10 cellular contexts compared by ENCODE assay signal in genomic region chr3:127836004-127836882, GRCh38. TPM values are rescaled to one million over a fixed set of nuclear protein-coding genes. Genes with fewer than 3 reads are reported as not detected.
A peak's percentile ranks its signal among the peaks of the same experiment; 100 is the strongest.
DNase-seq lines count a peak whose midpoint lies in the region; ATAC-seq and TF ChIP-seq lines count a peak whose summit lies in the region.
"Had no signal": no experiment of that assay in that cellular context is flagged by ENCODE, and none has a peak within 500 bp of the region (broad histone marks: within the 10 kb centered on the region; RNA-seq: fewer than 3 reads in every experiment).

No MANE protein-coding gene starts in this region.

- peak; percentile 79 for ATAC-seq in HG02642 (IDR thresholded peaks at IDR 0.05; ENCODE audit: poor library complexity, unreplicated experiment)
- peak; percentile 65 for ATAC-seq in HG03565 (IDR thresholded peaks at IDR 0.05; ENCODE audit: unreplicated experiment)
- ATAC-seq in upper lobe of right lung, result peak; percentile 73

- H3K36me3 ChIP-seq in upper lobe of right lung, result no peaks in the 10 kb centered on the region

- TF ChIP-seq CTCF in upper lobe of right lung (IDR thresholded peaks at IDR 0.05), result no peak

- H3K9me3 ChIP-seq in upper lobe of right lung, result no peaks in the 10 kb centered on the region

- no peaks in the 10 kb centered on the region for H3K27me3 ChIP-seq in upper lobe of right lung

- peak; percentile 29 for DNase-seq in DMS153 (lab: John Stamatoyannopoulos, UW)
- DNase-seq in DMS153 treated with DMSO at 0.1 percent for 48 hours (lab: John Stamatoyannopoulos, UW; ENCODE audit: unreplicated experiment), result no peak
- DNase-seq in upper lobe of right lung, result no peak
- DNase-seq in NCI-H1092 treated with DMSO at 0.1 percent for 48 hours (lab: John Stamatoyannopoulos, UW), result no peak
- DNase-seq in GF-D8 (lab: John Stamatoyannopoulos, UW), result no peak
- no peak for DNase-seq in NCI-H187 (lab: John Stamatoyannopoulos, UW)
- DNase-seq: cerebellar nuclear complex had no signal

- H3K4me3 ChIP-seq in upper lobe of right lung, result no peak overlapping the region

- H3K27ac ChIP-seq in upper lobe of right lung, result peak overlapping the region; percentile 42
- H3K27ac ChIP-seq: 22Rv1 had no signal

- H3K4me1 ChIP-seq in upper lobe of right lung, result no peaks in the 10 kb centered on the region

- intact Hi-C loops in upper lobe of right lung (cut with DNase I), result no loop called here

RNA-seq across cellular contexts. Expression of gene MGLL, which starts 13.9 kb away (rescaled TPM):
- total RNA-seq in upper lobe of right lung, result 194 TPM
